23 cellular contexts compared by ENCODE assay signal in genomic region chr1:107394301-107394700, GRCh38.
"Had no signal": no experiment of that assay in that cellular context is flagged by ENCODE, and none has a peak within 500 bp of the region (broad histone marks: within the 10 kb centered on the region; RNA-seq: fewer than 3 reads in every experiment).

No MANE protein-coding gene starts in this region.

- H3K4me1 Mint-ChIP-seq: naive thymus-derived CD8-positive, alpha-beta T cell; stimulated activated effector memory CD8-positive, alpha-beta T cell treated with anti-CD3 and anti-CD28 coated beads, Interleukin-12 subunit alpha, Interleukin-12 subunit beta, amount 100 ng/mL, for 72 hours had no signal

- H3K4me3 Mint-ChIP-seq: effector memory CD8-positive, alpha-beta T cell; naive thymus-derived CD8-positive, alpha-beta T cell; nephron progenitor cell; stimulated activated effector memory CD8-positive, alpha-beta T cell treated with anti-CD3 and anti-CD28 coated beads, Interleukin-12 subunit alpha, Interleukin-12 subunit beta, amount 100 ng/mL, for 72 hours; type B pancreatic cell had no signal

- ATAC-seq: effector memory CD8-positive, alpha-beta T cell; gastrocnemius medialis; heart left ventricle; left cardiac atrium; left lung; naive thymus-derived CD8-positive, alpha-beta T cell; pancreas; right cardiac atrium; stimulated activated effector memory CD8-positive, alpha-beta T cell treated with anti-CD3 and anti-CD28 coated beads, Interleukin-12 subunit alpha, Interleukin-12 subunit beta, amount 100 ng/mL, for 72 hours had no signal

- H3K9me3 Mint-ChIP-seq: effector memory CD8-positive, alpha-beta T cell had no signal

- H3K27ac Mint-ChIP-seq: effector memory CD8-positive, alpha-beta T cell; naive thymus-derived CD8-positive, alpha-beta T cell; progenitor cell of endocrine pancreas; stimulated activated effector memory CD8-positive, alpha-beta T cell treated with anti-CD3 and anti-CD28 coated beads, Interleukin-12 subunit alpha, Interleukin-12 subunit beta, amount 100 ng/mL, for 72 hours; type B pancreatic cell had no signal

- H3K36me3 Mint-ChIP-seq: naive thymus-derived CD8-positive, alpha-beta T cell; stimulated activated effector memory CD8-positive, alpha-beta T cell treated with anti-CD3 and anti-CD28 coated beads, Interleukin-12 subunit alpha, Interleukin-12 subunit beta, amount 100 ng/mL, for 72 hours; type B pancreatic cell had no signal

- DNase-seq: cerebellar nuclear complex; cortex of kidney; effector memory CD8-positive, alpha-beta T cell; gastrocnemius medialis; heart left ventricle; kidney; left cardiac atrium; left lung; mesendoderm; naive thymus-derived CD8-positive, alpha-beta T cell; nephron progenitor cell; pancreas; right cardiac atrium; sigmoid colon; stimulated activated CD4-positive, alpha-beta T cell treated with anti-CD3 and anti-CD28 coated beads, Interleukin-2, amount 100 ng/mL, for 24 hours; stimulated activated CD4-positive, alpha-beta T cell treated with anti-CD3 and anti-CD28 coated beads, Interleukin-4, amount 100 ng/mL, for 24 hours; stimulated activated naive CD4-positive, alpha-beta T cell treated with Interleukin-2 at 50 U/mL for 16 hours; stomach; testis; tibial artery had no signal

- H3K27me3 Mint-ChIP-seq: progenitor cell of endocrine pancreas, type B pancreatic cell had no signal
